In genomic region chr22:39471421-39472141, GRCh38 we compare ENCODE assay signal across 1 cellular context.
TF ChIP-seq lines count a peak whose summit lies in the region.

No MANE protein-coding gene starts in this region.

TF ChIP-seq in GM12878, 131 proteins besides CTCF, POLR2A, EP300 and RAD21 (continues in another document):
- TF ChIP-seq IKZF2 (IDR thresholded peaks at IDR 0.05) (peak; percentile 91 to 94), NR2F1 (conservative IDR thresholded peaks at IDR 0.05) (peak; percentile 74), CEBPZ (IDR thresholded peaks at IDR 0.05; ENCODE audit: low read depth, low read length) (no peak), ZBTB40 (IDR thresholded peaks at IDR 0.05; ENCODE audit: borderline replicate concordance) (no peak), MYC (IDR thresholded peaks at IDR 0.05; ENCODE audit: insufficient read depth, insufficient read length, insufficient replicate concordance, low read length, severe bottlenecking) (no peak), REST (IDR thresholded peaks at IDR 0.05; ENCODE audit: low read depth, low read length) (no peak), EED (IDR thresholded peaks at IDR 0.05; ENCODE audit: low read depth) (peak; percentile 92), MEF2B (IDR thresholded peaks at IDR 0.05; ENCODE audit: partially characterized antibody, poor library complexity, severe bottlenecking) (peak; percentile 76), BHLHE40 (IDR thresholded peaks at IDR 0.05; ENCODE audit: borderline replicate concordance in 1 of 2, low read depth in 2 of 2, low read length in 1 of 2) (peak; percentile 42 to 80; a peak in 2 of 4 replicates), PAX5 (IDR thresholded peaks at IDR 0.05; ENCODE audit: borderline replicate concordance, low read depth, low read length) (peak; percentile 32; the same call in 1 of the 2 replicates), ETV6 (conservative IDR thresholded peaks at IDR 0.05 in 1 of 2, IDR thresholded peaks at IDR 0.05 in 1 of 2; ENCODE audit: borderline replicate concordance in 1 of 2, low read depth in 1 of 2) (0 out of 4 replicates have a peak, but pooled peaks of 1 of the 2 experiments have one; percentile 53), HDGF (IDR thresholded peaks at IDR 0.05) (peak; percentile 60; the same call in 1 of the 2 replicates), E2F4 (IDR thresholded peaks at IDR 0.05; ENCODE audit: low read depth, low read length) (no peak), ZNF622 (IDR thresholded peaks at IDR 0.05) (no peak), HSF1 (IDR thresholded peaks at IDR 0.05; ENCODE audit: low read depth, low read length) (no peak), CHD2 (IDR thresholded peaks at IDR 0.05; ENCODE audit: borderline replicate concordance, low read depth, low read length) (0 out of 2 replicates have a peak, but pooled peaks have one; percentile 34), MXI1 (IDR thresholded peaks at IDR 0.05; ENCODE audit: low read depth, low read length) (0 out of 2 replicates have a peak, but pooled peaks have one; percentile 46), DPF2 (IDR thresholded peaks at IDR 0.05) (peak; percentile 67; the same call in 1 of the 2 replicates), CREM (IDR thresholded peaks at IDR 0.05; ENCODE audit: low read depth) (peak; percentile 30; the same call in 1 of the 2 replicates), RELB (IDR thresholded peaks at IDR 0.05; ENCODE audit: low read depth) (peak; percentile 74), ZBED1 (IDR thresholded peaks at IDR 0.05; ENCODE audit: borderline replicate concordance) (no peak), PKNOX1 (IDR thresholded peaks at IDR 0.05) (0 out of 2 replicates have a peak, but pooled peaks have one; percentile 17), TBL1XR1 (IDR thresholded peaks at IDR 0.05; ENCODE audit: low read depth, low read length) (peak; percentile 50), RB1 (IDR thresholded peaks at IDR 0.05; ENCODE audit: borderline replicate concordance) (no peak; the same call in 1 of the 2 replicates), NBN (IDR thresholded peaks at IDR 0.05) (peak; percentile 75), ZNF24 (IDR thresholded peaks at IDR 0.05) (peak; percentile 98), IKZF1 (conservative IDR thresholded peaks at IDR 0.05) (peak; percentile 93), KAT2A (conservative IDR thresholded peaks at IDR 0.05; ENCODE audit: control insufficient read depth, low read depth, low read length) (no peak), CBFB (IDR thresholded peaks at IDR 0.05; ENCODE audit: low read depth) (peak; percentile 58; the same call in 1 of the 2 replicates), PRDM15 (CRISPR knock-in tag; IDR thresholded peaks at IDR 0.05) (no peak), BCL3 (IDR thresholded peaks at IDR 0.05; ENCODE audit: borderline replicate concordance, insufficient read depth, low read depth, low read length, poor library complexity, severe bottlenecking) (no peak), EGR1 (IDR thresholded peaks at IDR 0.05; ENCODE audit: borderline replicate concordance in 1 of 2, low read depth in 2 of 2, low read length in 2 of 2) (0 out of 3 replicates have a peak, but pooled peaks of 1 of the 2 experiments have one; percentile 6), FOS (IDR thresholded peaks at IDR 0.05; ENCODE audit: borderline replicate concordance, extremely low read depth, insufficient read length) (no peak)
